In the genomic region with DNA sequence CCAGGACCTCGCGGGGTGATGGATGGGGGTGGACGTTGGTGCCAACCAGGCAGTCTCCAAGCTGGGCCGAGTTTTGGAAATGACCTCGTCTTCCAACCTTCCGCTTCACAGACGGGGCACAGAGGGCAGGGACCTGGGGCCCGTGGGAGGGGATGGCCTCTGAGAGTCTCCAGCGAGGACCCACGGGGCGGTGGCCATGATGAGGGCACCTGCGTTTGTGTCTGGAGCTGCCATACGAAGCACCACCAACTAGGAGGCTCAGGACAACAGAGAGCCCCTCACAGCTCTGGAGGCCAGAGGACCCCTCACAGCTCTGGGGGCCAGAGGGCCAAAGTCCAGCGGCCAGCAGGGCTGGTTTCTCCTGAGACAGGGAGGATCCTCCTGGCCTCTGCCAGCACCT, we compare ENCODE assay signal across 29 cellular contexts. TPM values are rescaled to one million over a fixed set of nuclear protein-coding genes. Genes with fewer than 3 reads are reported as not detected.
"Had no signal": no experiment of that assay in that cellular context is flagged by ENCODE, and none has a peak within 500 bp of the region (broad histone marks: within the 10 kb centered on the region; RNA-seq: fewer than 3 reads in every experiment).

No MANE protein-coding gene starts in this region.

- H3K4me3 ChIP-seq: ovary, psoas muscle, right lobe of liver, sigmoid colon, stomach, thoracic aorta, thyroid gland, tibial nerve, upper lobe of left lung, vagina had no signal

- H3K36me3 ChIP-seq: ovary, right lobe of liver, sigmoid colon, stomach, thoracic aorta, thyroid gland, tibial nerve, upper lobe of left lung, vagina had no signal

- DNase-seq: nephron progenitor cell; occipital lobe; ovary; posterior cingulate gyrus; psoas muscle; right lobe of liver; sigmoid colon; small intestine; stimulated activated CD4-positive, alpha-beta T cell treated with anti-CD3 and anti-CD28 coated beads, Interleukin-15, amount 100 ng/mL, for 24 hours; stimulated activated CD4-positive, alpha-beta T cell treated with anti-CD3 and anti-CD28 coated beads, Interleukin-2, amount 100 ng/mL, for 24 hours; stimulated activated CD4-positive, alpha-beta T cell treated with anti-CD3 and anti-CD28 coated beads, Interleukin-2, amount 100 ng/mL, for 48 hours; stimulated activated CD4-positive, alpha-beta T cell treated with anti-CD3 and anti-CD28 coated beads, Interleukin-4, amount 100 ng/mL, for 24 hours; stimulated activated naive B cell treated with anti-CD40 and anti-IgM and Interleukin-4, amounts not matched to agents 10 μg/mL and 1 μg/mL and 100 μg/mL, for 72 hours; stimulated activated naive CD4-positive, alpha-beta T cell treated with Interleukin-2 at 50 U/mL for 16 hours; thyroid gland; trophoblast cell had no signal

- H3K27ac ChIP-seq: ovary, parathyroid adenoma, psoas muscle, right lobe of liver, sigmoid colon, stomach, thoracic aorta, thyroid gland, tibial nerve, upper lobe of left lung, vagina had no signal

- H3K4me1 ChIP-seq: parathyroid adenoma, psoas muscle, right lobe of liver, thyroid gland, upper lobe of left lung had no signal

- ATAC-seq: natural killer cell treated with Interleukin-12 subunit alpha and Interleukin-12 subunit beta and Interleukin-15 and Interleukin-18, amount 100 ng/mL, for 72 hours; psoas muscle; right cardiac atrium; right lobe of liver; stimulated activated effector memory CD8-positive, alpha-beta T cell treated with anti-CD3 and anti-CD28 coated beads, Interleukin-12 subunit alpha, Interleukin-12 subunit beta, amount 100 ng/mL, for 72 hours; stimulated activated naive B cell treated with anti-CD40 and anti-IgM and Interleukin-4, amounts not matched to agents 10 μg/mL and 1 μg/mL and 100 μg/mL, for 72 hours had no signal

- H3K9ac ChIP-seq: parathyroid adenoma had no signal

- H3K9me3 ChIP-seq: ovary, psoas muscle, right lobe of liver, sigmoid colon, stomach, thoracic aorta, thyroid gland, tibial nerve, upper lobe of left lung, vagina had no signal

- H3K9me3 Mint-ChIP-seq: natural killer cell treated with Interleukin-12 subunit alpha and Interleukin-12 subunit beta and Interleukin-15 and Interleukin-18, amount 100 ng/mL, for 72 hours; nephron progenitor cell; neural crest cell; stimulated activated effector memory CD8-positive, alpha-beta T cell treated with anti-CD3 and anti-CD28 coated beads, Interleukin-12 subunit alpha, Interleukin-12 subunit beta, amount 100 ng/mL, for 72 hours; stimulated activated naive B cell treated with anti-CD40 and anti-IgM and Interleukin-4, amounts not matched to agents 10 μg/mL and 1 μg/mL and 100 μg/mL, for 72 hours; stimulated activated naive CD8-positive, alpha-beta T cell treated with anti-CD3 and anti-CD28 coated beads, Interleukin-15, Interleukin-2, amounts not matched to agents 100 ng/mL and 50 ng/mL, for 24 hours had no signal

- H3K27ac Mint-ChIP-seq: natural killer cell treated with Interleukin-12 subunit alpha and Interleukin-12 subunit beta and Interleukin-15 and Interleukin-18, amount 100 ng/mL, for 72 hours; nephron progenitor cell; progenitor cell of endocrine pancreas; stimulated activated naive B cell treated with anti-CD40 and anti-IgM and Interleukin-4, amounts not matched to agents 10 μg/mL and 1 μg/mL and 100 μg/mL, for 72 hours; stimulated activated naive CD8-positive, alpha-beta T cell treated with anti-CD3 and anti-CD28 coated beads, Interleukin-15, Interleukin-2, amounts not matched to agents 100 ng/mL and 50 ng/mL, for 24 hours had no signal

- H3K4me3 Mint-ChIP-seq: natural killer cell treated with Interleukin-12 subunit alpha and Interleukin-12 subunit beta and Interleukin-15 and Interleukin-18, amount 100 ng/mL, for 72 hours; nephron progenitor cell; neural crest cell; stimulated activated effector memory CD8-positive, alpha-beta T cell treated with anti-CD3 and anti-CD28 coated beads, Interleukin-12 subunit alpha, Interleukin-12 subunit beta, amount 100 ng/mL, for 72 hours; stimulated activated naive B cell treated with anti-CD40 and anti-IgM and Interleukin-4, amounts not matched to agents 10 μg/mL and 1 μg/mL and 100 μg/mL, for 72 hours; stimulated activated naive CD8-positive, alpha-beta T cell treated with anti-CD3 and anti-CD28 coated beads, Interleukin-15, Interleukin-2, amounts not matched to agents 100 ng/mL and 50 ng/mL, for 24 hours had no signal

- H3K27me3 ChIP-seq: ovary, right lobe of liver, thyroid gland, vagina had no signal

- H3K36me3 Mint-ChIP-seq: natural killer cell treated with Interleukin-12 subunit alpha and Interleukin-12 subunit beta and Interleukin-15 and Interleukin-18, amount 100 ng/mL, for 72 hours; stimulated activated effector memory CD8-positive, alpha-beta T cell treated with anti-CD3 and anti-CD28 coated beads, Interleukin-12 subunit alpha, Interleukin-12 subunit beta, amount 100 ng/mL, for 72 hours; stimulated activated naive B cell treated with anti-CD40 and anti-IgM and Interleukin-4, amounts not matched to agents 10 μg/mL and 1 μg/mL and 100 μg/mL, for 72 hours had no signal

- H2AFZ ChIP-seq: parathyroid adenoma had no signal

RNA-seq across cellular contexts. Expression of gene SOX8, which starts 26.5 kb away (rescaled TPM):
- total RNA-seq: osteoblast had no signal
